In genomic region chr4:75653845-75654503, GRCh38 we compare ENCODE assay signal across 8 cellular contexts. TPM values are rescaled to one million over a fixed set of nuclear protein-coding genes. Genes with fewer than 3 reads are reported as not detected.
A peak's percentile ranks its signal among the peaks of the same experiment; 100 is the strongest.
DNase-seq lines count a peak whose midpoint lies in the region; TF ChIP-seq lines count a peak whose summit lies in the region.

No MANE protein-coding gene starts in this region.

- no peak overlapping the region for H3K4ac ChIP-seq in mesendoderm (ENCODE audit: low read depth, low read length)

- in situ Hi-C loops in mammary epithelial cell (cut with MboI; ENCODE audit: low sequenced_read_pairs in 2 of 2) = no loop called here

- H4K20me1 ChIP-seq in mammary epithelial cell (ENCODE audit: insufficient read depth, low read length) = no peaks in the 10 kb centered on the region

- no peaks in the 10 kb centered on the region for H3K79me1 ChIP-seq in mesendoderm (ENCODE audit: low read length)

- DNase-seq in COLO668 (lab: John Stamatoyannopoulos, UW; ENCODE audit: unreplicated experiment) (peak; percentile 4), HT1080 (ENCODE audit: low read depth) (peak; percentile 44), mammary epithelial cell (peak; percentile 46), mesendoderm (peak; percentile 84), dedifferentiated amniotic fluid mesenchymal stem cell (ENCODE audit: extremely low spot score) (no peak), HuH-7.5 (ENCODE audit: low spot score) (no peak), NCI-H345 (lab: John Stamatoyannopoulos, UW) (no peak), KG1 (lab: John Stamatoyannopoulos, UW) (no peak)

- H3K18ac ChIP-seq in mesendoderm (ENCODE audit: low read length) = no peak overlapping the region

- no TSS peak for BruUV-seq in mammary epithelial cell (replicated peaks; lab: Mats Ljungman, UMichigan)

- no peak overlapping the region for H2BK120ac ChIP-seq in mesendoderm (ENCODE audit: low read depth, low read length)

- H4K8ac ChIP-seq in mesendoderm (ENCODE audit: low read depth, low read length) = no peak overlapping the region

- H2AK5ac ChIP-seq in mesendoderm (ENCODE audit: low read length) = no peak overlapping the region

- H3K9me3 ChIP-seq in mammary epithelial cell (replicated peaks; ENCODE audit: insufficient read depth, low read length) = no peaks in the 10 kb centered on the region

- intact Hi-C loops in mammary epithelial cell (cut with micrococcal nuclease) = loop anchor here (1.0 to 10.0 kb wide), 4 partner anchors 17 to 194 kb away; partner anchors contain the start of gene USO1

- H3K4me1 ChIP-seq in mammary epithelial cell (ENCODE audit: insufficient read depth, low read length) (peaks cover 3% of the 10 kb centered on the region), mesendoderm (ENCODE audit: control insufficient read depth, low read depth, low read length) (no peaks in the 10 kb centered on the region)

- peak; percentile 56 to 70 for TF ChIP-seq CTCF in mammary epithelial cell (conservative IDR thresholded peaks at IDR 0.05 in 1 of 2, IDR thresholded peaks at IDR 0.05 in 1 of 2; ENCODE audit: extremely low read depth in 1 of 2, insufficient read depth in 1 of 2, low read depth in 1 of 2, low read length in 2 of 2)

- H3K27me3 ChIP-seq in mammary epithelial cell (ENCODE audit: insufficient read depth, low read length) = no peaks in the 10 kb centered on the region
- H3K27me3 ChIP-seq in mesendoderm (ENCODE audit: insufficient read depth, low read length, poor library complexity) = no peaks in the 10 kb centered on the region

- no peak overlapping the region for H4K5ac ChIP-seq in mesendoderm (ENCODE audit: low read length)

- H3K79me2 ChIP-seq in mammary epithelial cell (ENCODE audit: insufficient read depth, low read length) (peaks cover 67% of the 10 kb centered on the region), mesendoderm (ENCODE audit: control insufficient read depth, insufficient read depth, low read length) (peaks cover 5% of the 10 kb centered on the region)

- no peak overlapping the region for H3K56ac ChIP-seq in mesendoderm (ENCODE audit: low read length)

- dilution Hi-C loops in mammary epithelial cell (cut with HindIII; ENCODE audit: low sequenced_read_pairs) = no loop called here

- 94% methylated on average over 2 of the region's 2 CpGs for WGBS in mammary epithelial cell (ENCODE audit: low coverage, missing lambda C conversion rate)
- WGBS in mesendoderm (ENCODE audit: extremely low coverage, insufficient coverage, low lambda C conversion rate) = no CpG with 5 or more reads among the region's 2 CpGs

- CTCF ChIA-PET in mammary epithelial cell (lab: Charles Lee; ENCODE audit: low non-redundant PET) = interaction anchor here (0.6 to 0.7 kb wide), 2 partner anchors 71 to 96 kb away, joined by 4 to 5 read pairs; partner anchors contain the start of gene USO1

- H3K9ac ChIP-seq in mammary epithelial cell (ENCODE audit: insufficient read depth, low read length) = no peak overlapping the region
- no peak overlapping the region for H3K9ac ChIP-seq in mesendoderm (ENCODE audit: low read length)

- H3K27ac ChIP-seq in mammary epithelial cell (ENCODE audit: insufficient read depth, low read depth, low read length) (no peak overlapping the region), mesendoderm (ENCODE audit: low read depth, low read length) (no peak overlapping the region)

- no peak overlapping the region for H2AFZ ChIP-seq in mammary epithelial cell (ENCODE audit: low read depth, low read length)

- H2BK15ac ChIP-seq in mesendoderm (replicated peaks; ENCODE audit: low read depth) = no peak overlapping the region

- H3K4me2 ChIP-seq in mammary epithelial cell (ENCODE audit: insufficient read depth, low read depth, low read length) = no peak overlapping the region
- H3K4me2 ChIP-seq in mesendoderm (ENCODE audit: low read length) = no peak overlapping the region

- H2BK5ac ChIP-seq in mesendoderm (ENCODE audit: low read length) = no peak overlapping the region

- H3K4me3 ChIP-seq in mammary epithelial cell (replicated peaks in 1 of 3; ENCODE audit: insufficient read depth in 1 of 3, low read depth in 2 of 3, low read length in 3 of 3) (no peak overlapping the region), mesendoderm (ENCODE audit: low read length) (no peak overlapping the region)

- no peak overlapping the region for H3K23ac ChIP-seq in mesendoderm (ENCODE audit: low read length)

- peaks cover 38% of the 10 kb centered on the region for H3K36me3 ChIP-seq in mammary epithelial cell (ENCODE audit: insufficient read depth, low read length)
- H3K36me3 ChIP-seq in mesendoderm (ENCODE audit: control insufficient read depth, insufficient read depth, low read length) = no peaks in the 10 kb centered on the region

RNA-seq across cellular contexts. Expression of gene G3BP2, which starts 19.2 kb away (rescaled TPM):
- total RNA-seq in HT1080 (2014; rRNA removed; shearing (Covaris generic)) = 86.0 and 115 TPM in 2 replicates
- 96.4 and 124 TPM in 2 replicates for polyA plus RNA-seq in HT1080 (2015; cell fraction: cytosol; rRNA removed)
- polyA plus RNA-seq in HT1080 (2015; cell fraction: nucleus; rRNA removed) = 153 and 173 TPM in 2 replicates
- total RNA-seq in mammary epithelial cell = 100 to 1,000 TPM; 146 to 192 TPM
- 79.3 TPM for polyA plus RNA-seq in mammary epithelial cell
- polyA minus RNA-seq in mammary epithelial cell = 199 TPM
- polyA plus RNA-seq in mesendoderm (2013, experiment 1 of 2) = 150 TPM
- 151 TPM for polyA plus RNA-seq in mesendoderm (2013, experiment 2 of 2)

RNA-seq across cellular contexts. Expression of gene CDKL2, which starts 23.6 kb away (rescaled TPM):
- 0.03 TPM in 1 of 2 replicates, not detected in the other for total RNA-seq in HT1080 (2014; rRNA removed; shearing (Covaris generic))
- polyA plus RNA-seq in HT1080 (2015; cell fraction: cytosol; rRNA removed) = not detected in 2 replicates
- 0.08 TPM in 1 of 2 replicates, not detected in the other for polyA plus RNA-seq in HT1080 (2015; cell fraction: nucleus; rRNA removed)
- 1 to 10 TPM; 2.9 to 5.2 TPM for total RNA-seq in mammary epithelial cell
- polyA plus RNA-seq in mammary epithelial cell = 1.1 TPM
- 1.7 TPM for polyA minus RNA-seq in mammary epithelial cell
- 0.14 TPM for polyA plus RNA-seq in mesendoderm (2013, experiment 1 of 2)
- polyA plus RNA-seq in mesendoderm (2013, experiment 2 of 2) = 0.15 TPM

Comparison
In these comparisons a context has a peak if more than half of its experiments do, and no peak if none do; other contexts are left out.
1. DNase-seq: peak in COLO668 (single experiment), HT1080 (single experiment), mammary epithelial cell (single experiment) and mesendoderm (single experiment); none in dedifferentiated amniotic fluid mesenchymal stem cell (single experiment), HuH-7.5 (single experiment), NCI-H345 (single experiment) and KG1 (single experiment).